ENCODE assay signal across 1 cellular context in the genomic region with DNA sequence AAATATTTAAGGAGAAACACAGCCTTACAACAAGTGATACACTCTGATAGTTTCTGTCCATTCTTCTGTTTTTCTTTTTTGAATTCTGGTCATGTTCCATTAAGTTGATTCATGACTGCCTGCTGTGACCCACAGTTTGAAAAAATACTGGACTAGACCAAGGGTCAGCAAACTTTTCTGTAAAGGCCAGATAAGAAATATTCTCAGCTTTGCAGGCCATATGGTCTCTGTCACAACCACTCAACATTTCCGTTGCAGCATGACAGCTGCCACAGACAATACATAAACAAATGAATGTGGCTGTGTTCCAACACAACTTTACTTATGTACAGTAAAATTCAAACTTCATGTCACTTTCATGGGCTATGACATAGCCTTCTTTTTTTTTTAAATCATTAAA.
A peak's percentile ranks its signal among the peaks of the same experiment; 100 is the strongest.
TF ChIP-seq lines count a peak whose summit lies in the region.

No MANE protein-coding gene starts in this region.

TF ChIP-seq in SK-N-SH treated with all-trans-retinoic acid at 6 μM for 48 hours, 23 proteins besides CTCF, POLR2A, EP300 and RAD21 (continued from another document):
- TF ChIP-seq, protein P1, sequence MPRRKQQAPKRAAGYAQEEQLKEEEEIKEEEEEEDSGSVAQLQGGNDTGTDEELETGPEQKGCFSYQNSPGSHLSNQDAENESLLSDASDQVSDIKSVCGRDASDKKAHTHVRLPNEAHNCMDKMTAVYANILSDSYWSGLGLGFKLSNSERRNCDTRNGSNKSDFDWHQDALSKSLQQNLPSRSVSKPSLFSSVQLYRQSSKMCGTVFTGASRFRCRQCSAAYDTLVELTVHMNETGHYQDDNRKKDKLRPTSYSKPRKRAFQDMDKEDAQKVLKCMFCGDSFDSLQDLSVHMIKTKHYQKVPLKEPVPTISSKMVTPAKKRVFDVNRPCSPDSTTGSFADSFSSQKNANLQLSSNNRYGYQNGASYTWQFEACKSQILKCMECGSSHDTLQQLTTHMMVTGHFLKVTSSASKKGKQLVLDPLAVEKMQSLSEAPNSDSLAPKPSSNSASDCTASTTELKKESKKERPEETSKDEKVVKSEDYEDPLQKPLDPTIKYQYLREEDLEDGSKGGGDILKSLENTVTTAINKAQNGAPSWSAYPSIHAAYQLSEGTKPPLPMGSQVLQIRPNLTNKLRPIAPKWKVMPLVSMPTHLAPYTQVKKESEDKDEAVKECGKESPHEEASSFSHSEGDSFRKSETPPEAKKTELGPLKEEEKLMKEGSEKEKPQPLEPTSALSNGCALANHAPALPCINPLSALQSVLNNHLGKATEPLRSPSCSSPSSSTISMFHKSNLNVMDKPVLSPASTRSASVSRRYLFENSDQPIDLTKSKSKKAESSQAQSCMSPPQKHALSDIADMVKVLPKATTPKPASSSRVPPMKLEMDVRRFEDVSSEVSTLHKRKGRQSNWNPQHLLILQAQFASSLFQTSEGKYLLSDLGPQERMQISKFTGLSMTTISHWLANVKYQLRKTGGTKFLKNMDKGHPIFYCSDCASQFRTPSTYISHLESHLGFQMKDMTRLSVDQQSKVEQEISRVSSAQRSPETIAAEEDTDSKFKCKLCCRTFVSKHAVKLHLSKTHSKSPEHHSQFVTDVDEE (CRISPR knock-in tag; IDR thresholded peaks at IDR 0.05), result peak; percentile 91
- TF ChIP-seq TOX (CRISPR knock-in tag; IDR thresholded peaks at IDR 0.05; ENCODE audit: borderline replicate concordance), result no peak
TF ChIP-seq in SK-N-SH treated with all-trans-retinoic acid at 6 μM for 48 hours: peak in this region for 4.
